In genomic region chr4:110287130-110287529, GRCh38 we compare ENCODE assay signal across 8 cellular contexts.
DNase-seq lines count a peak whose midpoint lies in the region; ATAC-seq and TF ChIP-seq lines count a peak whose summit lies in the region.

No MANE protein-coding gene starts in this region.

- DNase-seq in renal cortical epithelial cell (ENCODE audit: low read depth) (peak; percentile 87), NCI-H1930 (lab: John Stamatoyannopoulos, UW) (no peak), stomach (no peak)
- no peak for DNase-seq in stimulated activated naive CD4-positive, alpha-beta T cell treated with Interleukin-2 at 50 U/mL for 16 hours (lab: John Stamatoyannopoulos, UW)

- no peaks in the 10 kb centered on the region for H3K9me3 ChIP-seq in stomach

- peaks cover 6% of the 10 kb centered on the region for H3K4me1 Mint-ChIP-seq in T-helper 1 cell treated with Interleukin-12 subunit alpha and Interleukin-12 subunit beta and Interleukin-4 antibody, amounts not matched to agents 30 μg/mL and 1 μg/mL, for 36 hours (ENCODE audit: low read depth)

- H3K27me3 Mint-ChIP-seq in T-helper 1 cell treated with Interleukin-12 subunit alpha and Interleukin-12 subunit beta and Interleukin-4 antibody, amounts not matched to agents 30 μg/mL and 1 μg/mL, for 36 hours (ENCODE audit: low read depth), result peaks cover 28% of the 10 kb centered on the region

- H3K27me3 ChIP-seq in ACC112 (ENCODE audit: insufficient read depth, low read length), result no peaks in the 10 kb centered on the region
- no peaks in the 10 kb centered on the region for H3K27me3 ChIP-seq in stomach

- no peak for TF ChIP-seq CTCF in stomach (IDR thresholded peaks at IDR 0.05)

- no peaks in the 10 kb centered on the region for H3K79me2 ChIP-seq in ACC112 (ENCODE audit: control insufficient read depth, insufficient read depth, low read length, unreplicated experiment)

- peak overlapping the region; percentile 32 for H3K27ac ChIP-seq in ACC112 (ENCODE audit: low read depth, low read length)
- no peak overlapping the region for H3K27ac ChIP-seq in stomach

- 11 to 29% (median 22%) methylated on average over 2 of the region's 2 CpGs for whole genome bisulfite sequencing in stomach, 5 donors

- H3K36me3 ChIP-seq in ACC112 (ENCODE audit: insufficient read depth, low read length) (no peaks in the 10 kb centered on the region), stomach (no peaks in the 10 kb centered on the region)

- H3K4me3 ChIP-seq in ACC112 (ENCODE audit: low read depth, low read length) (no peak overlapping the region), stomach (no peak overlapping the region)

- no peak for TF ChIP-seq EP300 in stomach (IDR thresholded peaks at IDR 0.05)

- intact Hi-C loops in stomach (cut with DNase I; ENCODE audit: low total_unique reads), result no loop called here

- H3K4me1 ChIP-seq in ACC112 (ENCODE audit: control insufficient read depth, insufficient read depth, low read length, unreplicated experiment), result peaks cover 8% of the 10 kb centered on the region
- H3K4me1 ChIP-seq in stomach, result no peaks in the 10 kb centered on the region

- H3K9me3 Mint-ChIP-seq in T-helper 1 cell treated with Interleukin-12 subunit alpha and Interleukin-12 subunit beta and Interleukin-4 antibody, amounts not matched to agents 30 μg/mL and 1 μg/mL, for 36 hours, result no peaks in the 10 kb centered on the region

- H3K36me3 Mint-ChIP-seq in T-helper 1 cell treated with Interleukin-12 subunit alpha and Interleukin-12 subunit beta and Interleukin-4 antibody, amounts not matched to agents 30 μg/mL and 1 μg/mL, for 36 hours (ENCODE audit: low read depth), result peaks cover 5% of the 10 kb centered on the region

- H3K27ac Mint-ChIP-seq in T-helper 1 cell treated with Interleukin-12 subunit alpha and Interleukin-12 subunit beta and Interleukin-4 antibody, amounts not matched to agents 30 μg/mL and 1 μg/mL, for 36 hours, result peak overlapping the region; percentile 58

- ATAC-seq in GM18873 (IDR thresholded peaks at IDR 0.05; ENCODE audit: low FRiP score, unreplicated experiment) (peak; percentile 100), HG02981 (IDR thresholded peaks at IDR 0.05; ENCODE audit: unreplicated experiment) (peak; percentile 100)

- H3K4me3 Mint-ChIP-seq in T-helper 1 cell treated with Interleukin-12 subunit alpha and Interleukin-12 subunit beta and Interleukin-4 antibody, amounts not matched to agents 30 μg/mL and 1 μg/mL, for 36 hours, result no peak overlapping the region

- peak overlapping the region; percentile 50 for H2AFZ ChIP-seq in ACC112 (ENCODE audit: low read length, unreplicated experiment)

- no peak for TF ChIP-seq POLR2A in stomach (IDR thresholded peaks at IDR 0.05)
